In genomic region chr16:15642557-15643452, GRCh38 we compare ENCODE assay signal across 1 cellular context.
TF ChIP-seq lines count a peak whose summit lies in the region.

MARF1 (minus strand) TSS chr16:15643154; CDS start chr16:15639233, 3,921 bp downstream.

TF ChIP-seq in HepG2, 621 proteins besides CTCF, POLR2A, EP300 and RAD21 (continued from another document and continues in another):
- no peak; the same call in 1 of the 2 replicates for TF ChIP-seq PRDM15 (CRISPR knock-in tag; IDR thresholded peaks at IDR 0.05)
- no peak for TF ChIP-seq STAT5B (CRISPR knock-in tag; IDR thresholded peaks at IDR 0.05)
- TF ChIP-seq ZNF326 (CRISPR knock-in tag; IDR thresholded peaks at IDR 0.05; ENCODE audit: borderline replicate concordance): no peak
- TF ChIP-seq ATF6 (CRISPR knock-in tag; conservative IDR thresholded peaks at IDR 0.05): no peak
- TF ChIP-seq SOX13 (IDR thresholded peaks at IDR 0.05): no peak; the same call in none of the 2 replicates
- TF ChIP-seq SOX13 (CRISPR knock-in tag; conservative IDR thresholded peaks at IDR 0.05 in 1 of 2, IDR thresholded peaks at IDR 0.05 in 1 of 2): peak in 1 of 2 experiments; percentile 60; a peak in 1 of 4 replicates
- TF ChIP-seq SSRP1 (CRISPR knock-in tag; IDR thresholded peaks at IDR 0.05): peak; percentile 63; the same call in 1 of the 2 replicates
- TF ChIP-seq JARID2 (CRISPR knock-in tag; IDR thresholded peaks at IDR 0.05; ENCODE audit: insufficient replicate concordance): peak; percentile 29
- TF ChIP-seq ZBTB40 (IDR thresholded peaks at IDR 0.05): peak; percentile 53
- TF ChIP-seq ZBTB40 (CRISPR knock-in tag; IDR thresholded peaks at IDR 0.05): no peak; the same call in none of the 2 replicates
- peak; percentile 96 for TF ChIP-seq SPEN (CRISPR knock-in tag; IDR thresholded peaks at IDR 0.05; ENCODE audit: low read depth)
- TF ChIP-seq ZNF143 (CRISPR knock-in tag; IDR thresholded peaks at IDR 0.05): peak; percentile 90
- no peak for TF ChIP-seq CENPBD1 (CRISPR knock-in tag; IDR thresholded peaks at IDR 0.05; ENCODE audit: borderline replicate concordance, low read depth)
- no peak for TF ChIP-seq SP1 (IDR thresholded peaks at IDR 0.05)
- peak; percentile 97 for TF ChIP-seq SP1 (CRISPR knock-in tag; IDR thresholded peaks at IDR 0.05)
- TF ChIP-seq PBX3 (CRISPR knock-in tag; IDR thresholded peaks at IDR 0.05; ENCODE audit: borderline replicate concordance): 0 out of 2 replicates have a peak, but pooled peaks have one; percentile 63
- TF ChIP-seq ZNF558 (CRISPR knock-in tag; IDR thresholded peaks at IDR 0.05; ENCODE audit: borderline replicate concordance): peak; percentile 94; the same call in 1 of the 2 replicates
- 0 out of 2 replicates have a peak, but pooled peaks have one; percentile 79 for TF ChIP-seq IRF1 (CRISPR knock-in tag; IDR thresholded peaks at IDR 0.05; ENCODE audit: low read depth)
- TF ChIP-seq ZNF607 (CRISPR knock-in tag; IDR thresholded peaks at IDR 0.05; ENCODE audit: borderline replicate concordance): peak; percentile 64
- peak; percentile 88; the same call in 1 of the 2 replicates for TF ChIP-seq KDM5B (CRISPR knock-in tag; IDR thresholded peaks at IDR 0.05; ENCODE audit: borderline replicate concordance)
- TF ChIP-seq SIX4 (CRISPR knock-in tag; IDR thresholded peaks at IDR 0.05): peak; percentile 77; the same call in 1 of the 2 replicates
- peak; percentile 75 for TF ChIP-seq XRCC5 (optimal IDR thresholded peaks at IDR 0.05; ENCODE audit: low read length)
- peak; percentile 53; the same call in 1 of the 2 replicates for TF ChIP-seq SMAD3 (CRISPR knock-in tag; IDR thresholded peaks at IDR 0.05)
- TF ChIP-seq DPF2 (CRISPR knock-in tag; IDR thresholded peaks at IDR 0.05; ENCODE audit: borderline replicate concordance, low read depth): peak; percentile 28; the same call in 1 of the 2 replicates
- peak; percentile 88 for TF ChIP-seq ZBTB2 (CRISPR knock-in tag; IDR thresholded peaks at IDR 0.05; ENCODE audit: low read depth)
- TF ChIP-seq ZNF343 (CRISPR knock-in tag; IDR thresholded peaks at IDR 0.05): peak; percentile 85
- TF ChIP-seq ZNF124 (CRISPR knock-in tag; IDR thresholded peaks at IDR 0.05): no peak
- TF ChIP-seq MAX (IDR thresholded peaks at IDR 0.05): peak; percentile 51; the same call in 1 of the 2 replicates
- TF ChIP-seq ZNF574 (CRISPR knock-in tag; IDR thresholded peaks at IDR 0.05): peak; percentile 87
- TF ChIP-seq ZNF17 (CRISPR knock-in tag; IDR thresholded peaks at IDR 0.05): no peak
- no peak for TF ChIP-seq ZNF468 (CRISPR knock-in tag; IDR thresholded peaks at IDR 0.05)
- TF ChIP-seq TMF1 (CRISPR knock-in tag; IDR thresholded peaks at IDR 0.05; ENCODE audit: low read depth): peak; percentile 94
- TF ChIP-seq ZNF569 (CRISPR knock-in tag; IDR thresholded peaks at IDR 0.05; ENCODE audit: borderline replicate concordance): no peak
- peak; percentile 80; the same call in 1 of the 2 replicates for TF ChIP-seq ZNF850 (CRISPR knock-in tag; conservative IDR thresholded peaks at IDR 0.05)
- peak; percentile 68 for TF ChIP-seq BHLHE40 (IDR thresholded peaks at IDR 0.05; ENCODE audit: low read length)
- peak; percentile 98 for TF ChIP-seq PHF5A (CRISPR knock-in tag; IDR thresholded peaks at IDR 0.05; ENCODE audit: low read depth, unreplicated experiment)
- no peak; the same call in 1 of the 2 replicates for TF ChIP-seq SALL2 (CRISPR knock-in tag; IDR thresholded peaks at IDR 0.05)
- no peak for TF ChIP-seq ZFP36L2 (CRISPR knock-in tag; IDR thresholded peaks at IDR 0.05)
